Comparison of ENCODE assay signal across 27 cellular contexts in the genomic region with DNA sequence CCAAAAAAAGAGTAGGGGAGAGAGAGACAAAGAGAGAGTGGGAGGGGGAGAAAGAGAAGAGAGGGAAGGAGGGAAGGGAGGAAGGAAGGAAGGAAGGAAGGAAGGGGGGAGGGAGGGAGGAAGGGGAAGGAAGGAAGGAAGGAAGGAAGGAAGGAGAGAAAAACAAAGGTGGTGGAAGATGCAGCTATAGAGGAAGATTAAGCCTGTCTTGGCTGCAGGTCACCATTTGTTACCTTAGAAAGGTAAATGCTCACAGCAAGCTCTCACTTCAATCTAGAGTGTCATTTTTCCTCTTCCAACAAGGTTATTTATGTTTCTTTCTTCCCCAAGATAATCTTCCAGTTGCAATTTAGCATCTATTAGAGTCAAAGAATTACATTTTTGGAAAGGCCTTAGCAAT.
"Had no signal": no experiment of that assay in that cellular context is flagged by ENCODE, and none has a peak within 500 bp of the region (broad histone marks: within the 10 kb centered on the region; RNA-seq: fewer than 3 reads in every experiment).

No MANE protein-coding gene starts in this region.

- H3K4me3 ChIP-seq: colonic mucosa, coronary artery, dorsolateral prefrontal cortex, esophagus muscularis mucosa, esophagus squamous epithelium, gastrocnemius medialis, gastroesophageal sphincter, heart left ventricle, heart right ventricle had no signal

- H3K4me1 ChIP-seq: colonic mucosa, esophagus muscularis mucosa, esophagus squamous epithelium, foreskin keratinocyte, gastrocnemius medialis, gastroesophageal sphincter had no signal

- H3K27me3 ChIP-seq: colonic mucosa, dorsolateral prefrontal cortex, esophagus muscularis mucosa, esophagus squamous epithelium, foreskin keratinocyte, gastrocnemius medialis, gastroesophageal sphincter, heart left ventricle, heart right ventricle had no signal

- FAIRE-seq: colon, endometrium, endothelial cell of umbilical vein, frontal cortex had no signal

- H3K27ac ChIP-seq: colonic mucosa, coronary artery, dorsolateral prefrontal cortex, epithelial cell of prostate, esophagus muscularis mucosa, esophagus squamous epithelium, foreskin keratinocyte, gastrocnemius medialis, gastroesophageal sphincter, heart left ventricle, heart right ventricle had no signal

- ATAC-seq: effector memory CD8-positive, alpha-beta T cell; esophagus mucosa; foreskin keratinocyte; gastrocnemius medialis; gastroesophageal sphincter; heart left ventricle; heart right ventricle had no signal

- H3K36me3 ChIP-seq: colonic mucosa, esophagus muscularis mucosa, esophagus squamous epithelium, gastrocnemius medialis, gastroesophageal sphincter, heart left ventricle, heart right ventricle had no signal

- H3K9me3 ChIP-seq: colonic mucosa, esophagus muscularis mucosa, esophagus squamous epithelium, gastrocnemius medialis, gastroesophageal sphincter, heart left ventricle, heart right ventricle had no signal

- DNase-seq: colonic mucosa; cortex of kidney; dermis blood vessel endothelial cell; dorsolateral prefrontal cortex; effector CD4-positive, alpha-beta T cell; effector CD8-positive, alpha-beta T cell; effector memory CD4-positive, alpha-beta T cell; effector memory CD8-positive, alpha-beta T cell; endodermal cell; erythroblast; esophagus squamous epithelium; foreskin fibroblast; foreskin keratinocyte; foreskin melanocyte; gastrocnemius medialis; glutamatergic neuron; heart left ventricle; heart right ventricle had no signal
